11 cellular contexts compared by ENCODE assay signal in the genomic region with DNA sequence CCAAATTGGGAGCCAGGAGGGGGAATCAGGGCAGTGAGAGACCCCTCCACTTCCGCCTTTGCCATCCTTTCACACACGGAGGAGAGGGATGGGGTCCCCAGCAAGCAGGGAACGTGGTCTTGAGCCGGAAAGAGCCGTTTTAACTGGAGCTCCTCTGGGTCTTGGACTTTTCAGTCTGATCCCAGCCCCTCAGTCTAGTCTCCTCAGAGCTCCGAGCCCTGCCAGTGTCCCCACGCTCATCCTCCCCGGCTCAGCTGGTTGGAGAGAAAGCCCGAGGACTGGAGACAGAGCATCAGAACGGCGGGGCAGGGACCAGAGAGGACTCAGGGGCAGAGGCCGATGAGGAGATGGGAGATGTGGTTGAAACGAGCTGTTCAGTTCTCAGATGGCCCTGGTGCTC. TPM values are rescaled to one million over a fixed set of nuclear protein-coding genes. Genes with fewer than 3 reads are reported as not detected.
DNase-seq lines count a peak whose midpoint lies in the region; ATAC-seq and TF ChIP-seq lines count a peak whose summit lies in the region.
"Had no signal": no experiment of that assay in that cellular context is flagged by ENCODE, and none has a peak within 500 bp of the region (broad histone marks: within the 10 kb centered on the region; RNA-seq: fewer than 3 reads in every experiment).

No MANE protein-coding gene starts in this region.

- H3F3A ChIP-seq in PC-3 (ENCODE audit: low read length, unreplicated experiment) (no peaks in the 10 kb centered on the region), smooth muscle cell (ENCODE audit: low read depth) (no peaks in the 10 kb centered on the region)

- H3K4me3 ChIP-seq in PC-3 (ENCODE audit: low read length) (no peak overlapping the region; the same call in 1 of the 2 replicates), endodermal cell (ENCODE audit: low read length) (peak overlapping the region; percentile 71), smooth muscle cell (peak overlapping the region; percentile 51)

- no peak for TF ChIP-seq CTCF in PC-3 (conservative IDR thresholded peaks at IDR 0.05; ENCODE audit: low read depth, low read length)
- no peak for TF ChIP-seq CTCF in endodermal cell (conservative IDR thresholded peaks at IDR 0.05)
- no peak for TF ChIP-seq CTCF in smooth muscle cell (IDR thresholded peaks at IDR 0.05; ENCODE audit: borderline replicate concordance, insufficient read depth, poor library complexity, severe bottlenecking)
- TF ChIP-seq CTCF in endothelial cell (IDR thresholded peaks at IDR 0.05; ENCODE audit: unreplicated experiment) = no peak

- H3K9me2 ChIP-seq in PC-3 (replicated peaks; ENCODE audit: low read length) = no peaks in the 10 kb centered on the region

- BruUV-seq in PC-3 (replicated peaks; lab: Mats Ljungman, UMichigan) = no TSS peak

- H3K27ac ChIP-seq in PC-3 (ENCODE audit: low read length) (no peak overlapping the region), endodermal cell (ENCODE audit: low read depth, low read length) (no peak overlapping the region), smooth muscle cell (ENCODE audit: low read depth) (no peak overlapping the region)

- 72 to 79% methylated on average over 7 to 13 of the region's 13 CpGs for WGBS in endodermal cell (ENCODE audit: insufficient coverage in 1 of 2, insufficient read length in 1 of 2), 2 experiments
- 82% methylated on average over 13 of the region's 13 CpGs for WGBS in smooth muscle cell (ENCODE audit: low lambda C conversion rate)

- H3K27me3 ChIP-seq in PC-3 (ENCODE audit: low read length) = peaks cover 22% of the 10 kb centered on the region
- peaks cover 16% of the 10 kb centered on the region for H3K27me3 ChIP-seq in endodermal cell (ENCODE audit: control insufficient read depth, insufficient read depth, low read length, poor library complexity, severe bottlenecking)
- H3K27me3 ChIP-seq in smooth muscle cell (ENCODE audit: low read depth) = peaks cover 3% of the 10 kb centered on the region

- H3K4me1 ChIP-seq in PC-3 (ENCODE audit: insufficient read depth, low read length) (no peaks in the 10 kb centered on the region), endodermal cell (ENCODE audit: control insufficient read depth, insufficient read depth, low read length) (no peaks in the 10 kb centered on the region), smooth muscle cell (ENCODE audit: low read depth) (no peaks in the 10 kb centered on the region)

- H3K27me3 Mint-ChIP-seq in endodermal cell (ENCODE audit: insufficient read depth) = peaks cover 21% of the 10 kb centered on the region
- H3K27me3 Mint-ChIP-seq in endothelial cell (ENCODE audit: unreplicated experiment) = no peaks in the 10 kb centered on the region

- H3K4me3 Mint-ChIP-seq in endodermal cell = peak overlapping the region; percentile 58
- H3K4me3 Mint-ChIP-seq in endothelial cell (ENCODE audit: unreplicated experiment) = no peak overlapping the region

- no peak for ATAC-seq in PC-3

- no peaks in the 10 kb centered on the region for H3K36me3 Mint-ChIP-seq in endodermal cell (ENCODE audit: low read depth)
- no peaks in the 10 kb centered on the region for H3K36me3 Mint-ChIP-seq in endothelial cell (ENCODE audit: low read depth, unreplicated experiment)

- no peaks in the 10 kb centered on the region for H3K79me2 ChIP-seq in PC-3 (ENCODE audit: low read length)
- no peaks in the 10 kb centered on the region for H3K79me2 ChIP-seq in smooth muscle cell (ENCODE audit: low read depth)

- CTCF ChIA-PET in PC-3 (lab: Charles Lee) = no interaction called here

- H3K9ac ChIP-seq in PC-3 (ENCODE audit: low read length) (no peak overlapping the region), endodermal cell (ENCODE audit: extremely low read depth, low read length, poor library complexity, severe bottlenecking) (no peak overlapping the region), smooth muscle cell (ENCODE audit: low read depth) (no peak overlapping the region)

- no peak overlapping the region; the same call in 1 of the 2 replicates for H3K4me2 ChIP-seq in PC-3 (ENCODE audit: low read length)
- peak overlapping the region; percentile 94 for H3K4me2 ChIP-seq in smooth muscle cell

- intact Hi-C loops in PC-3 (cut with micrococcal nuclease) = no loop called here

- H3K4me1 Mint-ChIP-seq in endodermal cell = peaks cover 3% of the 10 kb centered on the region
- peaks cover 8% of the 10 kb centered on the region for H3K4me1 Mint-ChIP-seq in endothelial cell (ENCODE audit: unreplicated experiment)

- DNase-seq in NCI-H82 (lab: John Stamatoyannopoulos, UW) (peak; percentile 44), NCI-H82 treated with DMSO at 0.1 percent for 48 hours (lab: John Stamatoyannopoulos, UW; ENCODE audit: unreplicated experiment) (no peak), PC-3 (no peak), endodermal cell (peak; percentile 55), smooth muscle cell (lab: John Stamatoyannopoulos, UW; ENCODE audit: unreplicated experiment) (no peak), midbrain (lab: John Stamatoyannopoulos, UW) (no peak), endothelial cell (ENCODE audit: low spot score) (no peak), NCI-H1092 treated with DMSO at 0.1 percent for 48 hours (lab: John Stamatoyannopoulos, UW) (no peak)
- DNase-seq: NCI-H1417 treated with DMSO at 0.1 percent for 48 hours had no signal

- POLR2A ChIA-PET in PC-3 (lab: Charles Lee; ENCODE audit: unreplicated experiment) = no interaction called here

- H2AFZ ChIP-seq in PC-3 (ENCODE audit: low read length) (peak overlapping the region; percentile 35; the same call in 1 of the 2 replicates), smooth muscle cell (ENCODE audit: low read depth) (peak overlapping the region; percentile 96)

- H3K9me3 Mint-ChIP-seq in endodermal cell (no peaks in the 10 kb centered on the region), endothelial cell (ENCODE audit: unreplicated experiment) (no peaks in the 10 kb centered on the region)

- H3K36me3 ChIP-seq in PC-3 (ENCODE audit: low read depth, low read length) = no peaks in the 10 kb centered on the region
- H3K36me3 ChIP-seq in endodermal cell (ENCODE audit: control insufficient read depth, insufficient read depth, low read length) = no peaks in the 10 kb centered on the region
- H3K36me3 ChIP-seq in smooth muscle cell (ENCODE audit: low read depth) = no peaks in the 10 kb centered on the region

- H4K20me1 ChIP-seq in PC-3 (ENCODE audit: low read length) (no peaks in the 10 kb centered on the region), smooth muscle cell (ENCODE audit: low read depth) (no peaks in the 10 kb centered on the region)

- H3K9me3 ChIP-seq in PC-3 (ENCODE audit: low read length) = no peaks in the 10 kb centered on the region
- H3K9me3 ChIP-seq in endodermal cell (ENCODE audit: control insufficient read depth, low read length) = no peaks in the 10 kb centered on the region
- no peaks in the 10 kb centered on the region for H3K9me3 ChIP-seq in smooth muscle cell (replicated peaks; ENCODE audit: low read depth)

- H3K27ac Mint-ChIP-seq in endodermal cell (no peak overlapping the region), endothelial cell (ENCODE audit: unreplicated experiment) (no peak overlapping the region)

RNA-seq across cellular contexts. Expression of a gene that starts 26.1 kb away (rescaled TPM):
- total RNA-seq in PC-3 (2014; rRNA removed) = not detected in 2 replicates
- 1 to 10 TPM; 1.1 to 1.2 TPM for total RNA-seq in endodermal cell
- 0.75 TPM for polyA plus RNA-seq in endodermal cell (2013, experiment 1 of 2)
- polyA plus RNA-seq in endodermal cell (2013, experiment 2 of 2) = 0.37 TPM
- total RNA-seq in smooth muscle cell = not detected in 2 replicates
- polyA plus RNA-seq in smooth muscle cell = 0.05 TPM in 1 of 2 replicates, not detected in the other
- total RNA-seq in endothelial cell (ENCODE audit: unreplicated experiment) = 0.13 TPM
- total RNA-seq: left colon had no signal
- polyA plus RNA-seq: AG04450 had no signal

Comparison
In these comparisons a context has a peak if more than half of its experiments do, and no peak if none do; other contexts are left out.
1. DNase-seq: peak in NCI-H82 (single experiment) and endodermal cell (single experiment); none in NCI-H82 treated with DMSO at 0.1 percent for 48 hours (single experiment), PC-3 (single experiment), smooth muscle cell (single experiment), midbrain (single experiment), endothelial cell (single experiment) and NCI-H1092 treated with DMSO at 0.1 percent for 48 hours (single experiment).